Comparison of ENCODE assay signal across 26 cellular contexts in genomic region chr12:69225251-69225910, GRCh38.
"Had no signal": no experiment of that assay in that cellular context is flagged by ENCODE, and none has a peak within 500 bp of the region (broad histone marks: within the 10 kb centered on the region; RNA-seq: fewer than 3 reads in every experiment).

No MANE protein-coding gene starts in this region.

- H3K27me3 ChIP-seq: colonic mucosa, dorsolateral prefrontal cortex, esophagus squamous epithelium, foreskin keratinocyte, heart left ventricle, right atrium auricular region, sigmoid colon, testis, tibial nerve, upper lobe of right lung, vagina had no signal

- H3K9me3 ChIP-seq: colonic mucosa, esophagus squamous epithelium, right atrium auricular region, sigmoid colon, testis, tibial nerve, upper lobe of right lung, vagina had no signal

- H3K4me1 Mint-ChIP-seq: naive thymus-derived CD4-positive, alpha-beta T cell; nephron progenitor cell; stimulated activated naive B cell treated with anti-CD40 and anti-IgM and Interleukin-4, amounts not matched to agents 10 μg/mL and 1 μg/mL and 100 μg/mL, for 72 hours; stimulated activated naive CD8-positive, alpha-beta T cell treated with anti-CD3 and anti-CD28 coated beads, Interleukin-15, amount 100 ng/mL, for 72 hours had no signal

- DNase-seq: cerebellar nuclear complex; colonic mucosa; dorsolateral prefrontal cortex; effector CD8-positive, alpha-beta T cell; esophagus squamous epithelium; foreskin keratinocyte; heart left ventricle; hippocampal formation; islet precursor cell; left colon; left ventricle myocardium superior; naive thymus-derived CD4-positive, alpha-beta T cell; nephron progenitor cell; sigmoid colon; stimulated activated CD4-positive, alpha-beta T cell treated with anti-CD3 and anti-CD28 coated beads, Interleukin-2, amount 100 ng/mL, for 24 hours; stimulated activated CD4-positive, alpha-beta T cell treated with anti-CD3 and anti-CD28 coated beads, Interleukin-4, amount 100 ng/mL, for 4 hours; stimulated activated naive B cell treated with anti-CD40 and anti-IgM and Interleukin-4, amounts not matched to agents 10 μg/mL and 1 μg/mL and 100 μg/mL, for 72 hours; stimulated activated naive CD8-positive, alpha-beta T cell treated with anti-CD3 and anti-CD28 coated beads, Interleukin-15, amount 100 ng/mL, for 72 hours; testis; upper lobe of right lung had no signal

- H3K4me3 ChIP-seq: colonic mucosa, dorsolateral prefrontal cortex, esophagus squamous epithelium, heart left ventricle, lung, right atrium auricular region, sigmoid colon, skin epidermis, testis, tibial nerve, upper lobe of right lung, vagina had no signal

- H3K27ac Mint-ChIP-seq: naive thymus-derived CD4-positive, alpha-beta T cell; nephron progenitor cell; stimulated activated naive B cell treated with anti-CD40 and anti-IgM and Interleukin-4, amounts not matched to agents 10 μg/mL and 1 μg/mL and 100 μg/mL, for 72 hours; stimulated activated naive CD8-positive, alpha-beta T cell treated with anti-CD3 and anti-CD28 coated beads, Interleukin-15, amount 100 ng/mL, for 72 hours had no signal

- H3K9me3 Mint-ChIP-seq: stimulated activated naive B cell treated with anti-CD40 and anti-IgM and Interleukin-4, amounts not matched to agents 10 μg/mL and 1 μg/mL and 100 μg/mL, for 72 hours had no signal

- H3K4me1 ChIP-seq: colonic mucosa, esophagus squamous epithelium, foreskin keratinocyte, heart left ventricle, right atrium auricular region, sigmoid colon, testis, tibial nerve, upper lobe of right lung, vagina had no signal

- H3K36me3 Mint-ChIP-seq: naive thymus-derived CD4-positive, alpha-beta T cell; stimulated activated naive B cell treated with anti-CD40 and anti-IgM and Interleukin-4, amounts not matched to agents 10 μg/mL and 1 μg/mL and 100 μg/mL, for 72 hours had no signal

- H3K4me3 Mint-ChIP-seq: naive thymus-derived CD4-positive, alpha-beta T cell; nephron progenitor cell; stimulated activated naive B cell treated with anti-CD40 and anti-IgM and Interleukin-4, amounts not matched to agents 10 μg/mL and 1 μg/mL and 100 μg/mL, for 72 hours; stimulated activated naive CD8-positive, alpha-beta T cell treated with anti-CD3 and anti-CD28 coated beads, Interleukin-15, amount 100 ng/mL, for 72 hours had no signal

- H3K36me3 ChIP-seq: colonic mucosa, esophagus squamous epithelium, heart left ventricle, right atrium auricular region, sigmoid colon, tibial nerve, upper lobe of right lung, vagina had no signal

- H3K27ac ChIP-seq: colonic mucosa, dorsolateral prefrontal cortex, epithelial cell of prostate, esophagus squamous epithelium, foreskin keratinocyte, heart left ventricle, right atrium auricular region, sigmoid colon, skin epidermis, testis, tibial nerve, upper lobe of right lung, vagina had no signal

- H3K27me3 Mint-ChIP-seq: stimulated activated naive CD8-positive, alpha-beta T cell treated with anti-CD3 and anti-CD28 coated beads, Interleukin-15, amount 100 ng/mL, for 72 hours had no signal

- ATAC-seq: foreskin keratinocyte; heart left ventricle; left colon; left ventricle myocardium superior; naive thymus-derived CD4-positive, alpha-beta T cell; stimulated activated naive B cell treated with anti-CD40 and anti-IgM and Interleukin-4, amounts not matched to agents 10 μg/mL and 1 μg/mL and 100 μg/mL, for 72 hours; stimulated activated naive CD8-positive, alpha-beta T cell treated with anti-CD3 and anti-CD28 coated beads, Interleukin-15, amount 100 ng/mL, for 72 hours; upper lobe of right lung had no signal
